ENCODE assay signal across 6 cellular contexts in genomic region chr11:65559951-65560537, GRCh38. TPM values are rescaled to one million over a fixed set of nuclear protein-coding genes. Genes with fewer than 3 reads are reported as not detected.
DNase-seq lines count a peak whose midpoint lies in the region; ATAC-seq and TF ChIP-seq lines count a peak whose summit lies in the region.

No MANE protein-coding gene starts in this region.

- H3K27ac ChIP-seq in CD8-positive, alpha-beta T cell (ENCODE audit: low read depth, low read length), result no peak overlapping the region
- peak overlapping the region; percentile 91 for H3K27ac ChIP-seq in PC-3 (ENCODE audit: low read length)
- H3K27ac ChIP-seq in foreskin keratinocyte, result no peak overlapping the region
- H3K27ac ChIP-seq in upper lobe of left lung, result peak overlapping the region; percentile 49 to 97 (median 90)

- peaks cover 12% of the 10 kb centered on the region for H3F3A ChIP-seq in PC-3 (ENCODE audit: low read length, unreplicated experiment)

- H3K27me3 ChIP-seq in CD8-positive, alpha-beta T cell (ENCODE audit: insufficient read depth, low read length), result no peaks in the 10 kb centered on the region
- H3K27me3 ChIP-seq in PC-3 (ENCODE audit: low read length) (no peaks in the 10 kb centered on the region), foreskin keratinocyte (no peaks in the 10 kb centered on the region), upper lobe of left lung (no peaks in the 10 kb centered on the region)

- no peaks in the 10 kb centered on the region for H3K9me3 Mint-ChIP-seq in CD8-positive, alpha-beta T cell

- BruUV-seq in PC-3 (replicated peaks; lab: Mats Ljungman, UMichigan), result no TSS peak

- no peaks in the 10 kb centered on the region for H3K27me3 Mint-ChIP-seq in CD8-positive, alpha-beta T cell (ENCODE audit: low read depth)

- CTCF ChIA-PET in CD8-positive, alpha-beta T cell (lab: Charles Lee), result interaction anchor here (1.1 to 5.0 kb wide), 5 partner anchors 13 to 210 kb away, joined by 3 to 25 read pairs (median 10); partner anchors contain the start of genes EHBP1L1 and FAM89B
- CTCF ChIA-PET in PC-3 (lab: Charles Lee), result interaction anchor here (1.0 to 1.7 kb wide), 5 partner anchors 10 to 35 kb away, joined by 3 to 12 read pairs (median 6); partner anchors contain the start of genes FAM89B, SCYL1 and ZNRD2

- H3K4me1 ChIP-seq in CD8-positive, alpha-beta T cell (ENCODE audit: insufficient read depth, low read length), result peaks cover 59% of the 10 kb centered on the region
- H3K4me1 ChIP-seq in PC-3 (ENCODE audit: insufficient read depth, low read length), result peaks cover 54% of the 10 kb centered on the region
- peaks cover 15% of the 10 kb centered on the region for H3K4me1 ChIP-seq in foreskin keratinocyte
- H3K4me1 ChIP-seq in upper lobe of left lung, result peaks cover 45 to 64% (median 53%) of the 10 kb centered on the region in 4 donors

- peak overlapping the region; percentile 20; the same call in 1 of the 2 replicates for H2AFZ ChIP-seq in PC-3 (ENCODE audit: low read length)

- peak overlapping the region; percentile 81 for H3K4me2 ChIP-seq in PC-3 (ENCODE audit: low read length)

- H3K27ac Mint-ChIP-seq in CD8-positive, alpha-beta T cell, result peak overlapping the region; percentile 53

- H3K4me3 ChIP-seq in CD8-positive, alpha-beta T cell (ENCODE audit: low read depth, low read length), result no peak overlapping the region
- H3K4me3 ChIP-seq in PC-3 (ENCODE audit: low read length) (peak overlapping the region; percentile 28; the same call in 1 of the 2 replicates), upper lobe of left lung (no peak overlapping the region)

- H3K9me2 ChIP-seq in PC-3 (replicated peaks; ENCODE audit: low read length), result no peaks in the 10 kb centered on the region

- no peak for ATAC-seq in CD8-positive, alpha-beta T cell
- ATAC-seq in PC-3 (peak; percentile 49), foreskin keratinocyte (peak; percentile 73), upper lobe of left lung (ENCODE audit: low FRiP score in 2 of 2) (no peak), HG02885 (IDR thresholded peaks at IDR 0.05; ENCODE audit: poor library complexity, unreplicated experiment) (no peak)

- H3K36me3 ChIP-seq in CD8-positive, alpha-beta T cell (ENCODE audit: insufficient read depth, low read length), result no peaks in the 10 kb centered on the region
- H3K36me3 ChIP-seq in PC-3 (ENCODE audit: low read depth, low read length) (no peaks in the 10 kb centered on the region), upper lobe of left lung (no peaks in the 10 kb centered on the region)

- TF ChIP-seq CTCF in CD8-positive, alpha-beta T cell (IDR thresholded peaks at IDR 0.05), result no peak
- TF ChIP-seq CTCF in PC-3 (conservative IDR thresholded peaks at IDR 0.05; ENCODE audit: low read depth, low read length) (no peak), foreskin keratinocyte (conservative IDR thresholded peaks at IDR 0.05) (no peak), upper lobe of left lung (IDR thresholded peaks at IDR 0.05) (no peak)

- no peak overlapping the region for H3K4me3 Mint-ChIP-seq in CD8-positive, alpha-beta T cell

- no peak for TF ChIP-seq EP300 in upper lobe of left lung (IDR thresholded peaks at IDR 0.05)

- DNase-seq in CD8-positive, alpha-beta T cell, result no peak
- peak; percentile 98 for DNase-seq in PC-3
- DNase-seq in foreskin keratinocyte, result peak; percentile 54 to 81
- DNase-seq in upper lobe of left lung, result no peak
- no peak for DNase-seq in CD1c-positive myeloid dendritic cell (ENCODE audit: extremely low spot score)

- TF ChIP-seq POLR2A in upper lobe of left lung (IDR thresholded peaks at IDR 0.05), result no peak

- H3K4me1 Mint-ChIP-seq in CD8-positive, alpha-beta T cell (ENCODE audit: low read depth), result peaks cover 52% of the 10 kb centered on the region

- POLR2A ChIA-PET in CD8-positive, alpha-beta T cell (lab: Charles Lee), result interaction anchor here (2.0 to 5.3 kb wide), 5 partner anchors 12 to 61 kb away, joined by 6 to 38 read pairs (median 10); partner anchors contain the start of genes EHBP1L1, FAM89B, MALAT1 and SCYL1
- POLR2A ChIA-PET in PC-3 (lab: Charles Lee; ENCODE audit: unreplicated experiment), result interaction anchor here (1.5 kb wide), 1 partner anchor 10 kb away, joined by 10 read pairs; the partner anchor contains the start of gene ZNRD2

- H3K9ac ChIP-seq in PC-3 (ENCODE audit: low read length), result peak overlapping the region; percentile 58

- peaks cover 17% of the 10 kb centered on the region for H3K79me2 ChIP-seq in PC-3 (ENCODE audit: low read length)

- WGBS in upper lobe of left lung, 2 donors, result 38 to 49% methylated on average over 5 of the region's 5 CpGs

- H3K36me3 Mint-ChIP-seq in CD8-positive, alpha-beta T cell, result peaks cover 5% of the 10 kb centered on the region

- no peaks in the 10 kb centered on the region for H3K9me3 ChIP-seq in CD8-positive, alpha-beta T cell (ENCODE audit: low read length)
- no peaks in the 10 kb centered on the region for H3K9me3 ChIP-seq in PC-3 (ENCODE audit: low read length)
- no peaks in the 10 kb centered on the region for H3K9me3 ChIP-seq in upper lobe of left lung

- intact Hi-C loops in CD8-positive, alpha-beta T cell (cut with DNase I, micrococcal nuclease), result no loop called here
- intact Hi-C loops in PC-3 (cut with micrococcal nuclease), result loop anchor here (1.0 kb wide), 1 partner anchor 10 kb away; the partner anchor contains the start of gene ZNRD2

- H4K20me1 ChIP-seq in PC-3 (ENCODE audit: low read length), result no peaks in the 10 kb centered on the region

RNA-seq across cellular contexts. Expression of gene LTBP3, which starts 1.9 kb away (rescaled TPM):
- total RNA-seq in CD8-positive, alpha-beta T cell, result 100 to 1,000 TPM; 231 to 246 TPM
- total RNA-seq in PC-3 (2014; rRNA removed) (197 and 233 TPM in 2 replicates), foreskin keratinocyte (11.5 and 15.1 TPM in 2 replicates), upper lobe of left lung (100 to 1,000 TPM in 5 of 6 donors, 10 to 100 TPM in 1; 99.9 to 479 (median 131) TPM)
- polyA plus RNA-seq in foreskin keratinocyte, result 14.8 and 19.3 TPM in 2 replicates

RNA-seq across cellular contexts. Expression of gene ZNRD2, which starts 10.2 kb away (rescaled TPM):
- total RNA-seq in CD8-positive, alpha-beta T cell, result 10 to 100 TPM; 35.6 to 41.4 TPM
- 126 and 206 TPM in 2 replicates for total RNA-seq in PC-3 (2014; rRNA removed)
- 77.3 and 78.6 TPM in 2 replicates for total RNA-seq in foreskin keratinocyte
- polyA plus RNA-seq in foreskin keratinocyte, result 119 and 123 TPM in 2 replicates
- total RNA-seq in upper lobe of left lung, result 10 to 100 TPM; 22.6 to 60.7 (median 39.7) TPM

RNA-seq across cellular contexts. Expression of gene FAM89B, which starts 12.3 kb away (rescaled TPM):
- 10 to 100 TPM; 20.6 to 20.8 TPM for total RNA-seq in CD8-positive, alpha-beta T cell
- total RNA-seq in PC-3 (2014; rRNA removed) (76.3 and 87.7 TPM in 2 replicates), foreskin keratinocyte (21.2 and 32.0 TPM in 2 replicates), upper lobe of left lung (10 to 100 TPM; 27.9 to 65.8 (median 45.3) TPM)
- polyA plus RNA-seq in foreskin keratinocyte, result 31.4 and 45.1 TPM in 2 replicates

RNA-seq across cellular contexts. Expression of gene EHBP1L1, which starts 15.8 kb away (rescaled TPM):
- total RNA-seq in CD8-positive, alpha-beta T cell, result 10 to 100 TPM; 64.7 to 65.1 TPM
- total RNA-seq in PC-3 (2014; rRNA removed), result 126 and 200 TPM in 2 replicates
- 26.3 and 26.6 TPM in 2 replicates for total RNA-seq in foreskin keratinocyte
- polyA plus RNA-seq in foreskin keratinocyte, result 14.7 and 16.8 TPM in 2 replicates
- total RNA-seq in upper lobe of left lung, result 100 to 1,000 TPM in 4 of 6 donors, 10 to 100 TPM in 2; 70.4 to 220 (median 133) TPM

RNA-seq across cellular contexts. Expression of gene SCYL1, which starts 35.2 kb away (rescaled TPM):
- 10 to 100 TPM; 55.8 to 60.4 TPM for total RNA-seq in CD8-positive, alpha-beta T cell
- total RNA-seq in PC-3 (2014; rRNA removed) (201 and 262 TPM in 2 replicates), foreskin keratinocyte (62.2 and 66.1 TPM in 2 replicates), upper lobe of left lung (100 to 1,000 TPM in 1 of 6 donors, 10 to 100 TPM in 5; 64.0 to 120 (median 88.8) TPM)
- polyA plus RNA-seq in foreskin keratinocyte, result 62.0 and 62.8 TPM in 2 replicates

Comparison
In these comparisons a context has a peak if more than half of its experiments do, and no peak if none do; other contexts are left out.
1. ATAC-seq: peak in PC-3 (single experiment) and foreskin keratinocyte (single experiment); none in CD8-positive, alpha-beta T cell (single experiment), upper lobe of left lung (0 of 2) and HG02885 (single experiment).
2. DNase-seq: peak in PC-3 (single experiment) and foreskin keratinocyte (2 of 2); none in CD8-positive, alpha-beta T cell (0 of 7), upper lobe of left lung (0 of 2) and CD1c-positive myeloid dendritic cell (single experiment).
3. H3K27ac ChIP-seq: peak in PC-3 (single experiment) and upper lobe of left lung (4 of 4); none in CD8-positive, alpha-beta T cell (single experiment) and foreskin keratinocyte (single experiment).